In the genomic region with DNA sequence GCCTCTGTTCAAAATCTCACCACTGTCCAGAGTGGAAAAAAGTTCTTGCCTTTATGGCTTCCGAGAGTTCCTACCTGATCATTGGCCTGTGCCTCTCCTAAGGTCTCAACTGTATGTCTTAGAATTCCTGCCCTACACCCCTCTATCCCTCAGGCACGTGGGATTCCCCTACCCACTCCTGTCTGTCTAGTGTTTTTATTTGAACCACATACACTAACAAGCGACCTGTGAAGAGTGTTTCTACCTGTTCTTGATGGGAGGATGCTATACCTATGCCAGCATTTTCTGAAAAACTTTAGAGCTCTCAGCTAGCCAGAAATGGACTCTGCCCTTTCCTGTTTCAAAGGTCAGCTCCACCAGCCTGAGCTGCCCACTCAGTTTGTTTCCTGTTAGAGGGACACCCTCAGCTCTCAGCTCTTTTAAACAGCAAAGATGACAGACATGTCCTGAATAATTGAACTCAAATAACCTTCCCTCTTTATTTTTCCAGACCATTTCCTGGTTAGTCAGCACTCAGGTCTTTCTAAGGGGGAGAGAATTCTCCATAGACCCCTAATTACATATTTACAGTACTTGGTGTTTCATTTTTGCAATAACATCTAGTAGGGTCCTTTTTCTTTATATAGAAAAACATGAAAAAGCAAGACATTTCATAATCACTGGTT, we compare ENCODE assay signal across 11 cellular contexts.
DNase-seq lines count a peak whose midpoint lies in the region; ATAC-seq and TF ChIP-seq lines count a peak whose summit lies in the region.
"Had no signal": no experiment of that assay in that cellular context is flagged by ENCODE, and none has a peak within 500 bp of the region (broad histone marks: within the 10 kb centered on the region; RNA-seq: fewer than 3 reads in every experiment).

No MANE protein-coding gene starts in this region.

- no peaks in the 10 kb centered on the region for H4K20me1 ChIP-seq in SK-N-SH (ENCODE audit: insufficient read depth)

- no peaks in the 10 kb centered on the region; the same call in 1 of the 2 replicates for H3K79me2 ChIP-seq in SK-N-SH (ENCODE audit: insufficient read depth)

- peaks cover 14% of the 10 kb centered on the region for H3F3A ChIP-seq in SK-N-SH (replicated peaks; ENCODE audit: insufficient read depth)

- no peak overlapping the region; the same call in 1 of the 2 replicates for H2AFZ ChIP-seq in SK-N-SH (ENCODE audit: low read depth)

- DNase-seq in DMS53 treated with DMSO at 0.1 percent for 48 hours (lab: John Stamatoyannopoulos, UW; ENCODE audit: unreplicated experiment) (peak; percentile 75), SK-N-SH (no peak), kidney glomerular epithelial cell (lab: John Stamatoyannopoulos, UW) (peak; percentile 48), SHP77 (lab: John Stamatoyannopoulos, UW) (no peak), posterior vena cava (ENCODE audit: low spot score) (no peak), DMS114 treated with DMSO at 0.1 percent for 48 hours (lab: John Stamatoyannopoulos, UW; ENCODE audit: unreplicated experiment) (no peak)
- DNase-seq: anterior cingulate cortex, COR-L47, NCI-H526 had no signal

- peak overlapping the region; percentile 31; the same call in 1 of the 2 replicates for H3K9ac ChIP-seq in SK-N-SH
- H3K9ac ChIP-seq in skeletal muscle satellite cell (ENCODE audit: low read depth, low read length), result peak overlapping the region; percentile 15

- peak overlapping the region; percentile 31 to 66 for H3K27ac ChIP-seq in SK-N-SH (ENCODE audit: low read depth in 2 of 2, low read length in 1 of 2)

- POLR2A ChIA-PET in SK-N-SH (lab: Yijun Ruan, JAX), result interaction anchor here (1.0 kb wide), 1 partner anchor 22 kb away, joined by 4 read pairs; no protein-coding TSS in a partner anchor

- peaks cover 21 to 50% of the 10 kb centered on the region in 2 experiments; a peak in 3 of 4 replicates for H3K4me1 ChIP-seq in SK-N-SH (ENCODE audit: control insufficient read depth in 1 of 2, insufficient read depth in 2 of 2, low read depth in 1 of 2, low read length in 1 of 2)
- H3K4me1 ChIP-seq in skeletal muscle satellite cell (ENCODE audit: control insufficient read depth, insufficient read depth, low read length), result peaks cover 68% of the 10 kb centered on the region

- TF ChIP-seq CTCF in SK-N-SH (IDR thresholded peaks at IDR 0.05), result no peak

- WGBS in SK-N-SH (ENCODE audit: low lambda C conversion rate), result 54% methylated on average over 3 of the region's 3 CpGs

- TF ChIP-seq RAD21 in SK-N-SH (IDR thresholded peaks at IDR 0.05; ENCODE audit: low read length), result no peak

- H3K9me3 ChIP-seq in SK-N-SH (no peaks in the 10 kb centered on the region), skeletal muscle satellite cell (replicated peaks; ENCODE audit: low read length) (no peaks in the 10 kb centered on the region)

- no peaks in the 10 kb centered on the region for H3K9me2 ChIP-seq in SK-N-SH

- no peak for ATAC-seq in HG03280 (IDR thresholded peaks at IDR 0.05; ENCODE audit: unreplicated experiment)

- H3K36me3 ChIP-seq in SK-N-SH (replicated peaks in 1 of 2; ENCODE audit: control insufficient read depth in 1 of 2, insufficient read depth in 2 of 2, low read length in 1 of 2) (no peaks in the 10 kb centered on the region), skeletal muscle satellite cell (ENCODE audit: insufficient read depth, low read length) (peaks cover 3% of the 10 kb centered on the region)

- intact Hi-C loops in posterior vena cava (cut with DNase I), result loop anchor here in 1 of 2 donors (10.0 kb wide), 1 partner anchor 1283 kb away; no protein-coding TSS in a partner anchor

- CTCF ChIA-PET in SK-N-SH (lab: Yijun Ruan, JAX), result no interaction called here

- TF ChIP-seq EP300 in SK-N-SH (IDR thresholded peaks at IDR 0.05; ENCODE audit: borderline replicate concordance in 1 of 2, low read depth in 1 of 2, low read length in 1 of 2), result no peak

- H3K4me2 ChIP-seq in SK-N-SH, result peak overlapping the region; percentile 69
- peak overlapping the region; percentile 42 for H3K4me2 ChIP-seq in skeletal muscle satellite cell (ENCODE audit: low read length)

- no peak overlapping the region for H3K4me3 ChIP-seq in SK-N-SH (ENCODE audit: low read depth in 2 of 2, low read length in 1 of 2)
- peak overlapping the region; percentile 7 for H3K4me3 ChIP-seq in skeletal muscle satellite cell (ENCODE audit: low read length)

- H3K27me3 ChIP-seq in SK-N-SH (ENCODE audit: insufficient read depth) (no peaks in the 10 kb centered on the region), skeletal muscle satellite cell (ENCODE audit: control insufficient read depth, insufficient read depth, low read length) (no peaks in the 10 kb centered on the region)

TF ChIP-seq in SK-N-SH, 30 proteins besides CTCF, POLR2A, EP300 and RAD21:
- TF ChIP-seq TEAD4 (IDR thresholded peaks at IDR 0.05; ENCODE audit: borderline replicate concordance, insufficient read depth), result no peak
- TF ChIP-seq RFX5 (IDR thresholded peaks at IDR 0.05; ENCODE audit: low read length), result no peak
- no peak for TF ChIP-seq POLR2AphosphoS5 (IDR thresholded peaks at IDR 0.05; ENCODE audit: low read depth, low read length)
- TF ChIP-seq, protein P1, sequence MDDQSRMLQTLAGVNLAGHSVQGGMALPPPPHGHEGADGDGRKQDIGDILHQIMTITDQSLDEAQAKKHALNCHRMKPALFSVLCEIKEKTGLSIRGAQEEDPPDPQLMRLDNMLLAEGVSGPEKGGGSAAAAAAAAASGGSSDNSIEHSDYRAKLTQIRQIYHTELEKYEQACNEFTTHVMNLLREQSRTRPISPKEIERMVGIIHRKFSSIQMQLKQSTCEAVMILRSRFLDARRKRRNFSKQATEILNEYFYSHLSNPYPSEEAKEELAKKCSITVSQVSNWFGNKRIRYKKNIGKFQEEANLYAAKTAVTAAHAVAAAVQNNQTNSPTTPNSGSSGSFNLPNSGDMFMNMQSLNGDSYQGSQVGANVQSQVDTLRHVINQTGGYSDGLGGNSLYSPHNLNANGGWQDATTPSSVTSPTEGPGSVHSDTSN (IDR thresholded peaks at IDR 0.05), result peak; percentile 32; the same call in 1 of the 2 replicates
- no peak for TF ChIP-seq FOXJ3 (CRISPR knock-in tag; IDR thresholded peaks at IDR 0.05)
- no peak for TF ChIP-seq SMC3 (IDR thresholded peaks at IDR 0.05; ENCODE audit: low read depth, low read length)
- TF ChIP-seq RXRA (IDR thresholded peaks at IDR 0.05; ENCODE audit: borderline replicate concordance, low read depth), result 0 out of 2 replicates have a peak, but pooled peaks have one; percentile 41
- no peak for TF ChIP-seq FOSL2 (IDR thresholded peaks at IDR 0.05; ENCODE audit: borderline replicate concordance, low read depth)
- TF ChIP-seq TAF1 (IDR thresholded peaks at IDR 0.05; ENCODE audit: borderline replicate concordance, low read depth, low read length), result no peak
- TF ChIP-seq RCOR1 (IDR thresholded peaks at IDR 0.05; ENCODE audit: low read length), result no peak
- TF ChIP-seq, protein P2, sequence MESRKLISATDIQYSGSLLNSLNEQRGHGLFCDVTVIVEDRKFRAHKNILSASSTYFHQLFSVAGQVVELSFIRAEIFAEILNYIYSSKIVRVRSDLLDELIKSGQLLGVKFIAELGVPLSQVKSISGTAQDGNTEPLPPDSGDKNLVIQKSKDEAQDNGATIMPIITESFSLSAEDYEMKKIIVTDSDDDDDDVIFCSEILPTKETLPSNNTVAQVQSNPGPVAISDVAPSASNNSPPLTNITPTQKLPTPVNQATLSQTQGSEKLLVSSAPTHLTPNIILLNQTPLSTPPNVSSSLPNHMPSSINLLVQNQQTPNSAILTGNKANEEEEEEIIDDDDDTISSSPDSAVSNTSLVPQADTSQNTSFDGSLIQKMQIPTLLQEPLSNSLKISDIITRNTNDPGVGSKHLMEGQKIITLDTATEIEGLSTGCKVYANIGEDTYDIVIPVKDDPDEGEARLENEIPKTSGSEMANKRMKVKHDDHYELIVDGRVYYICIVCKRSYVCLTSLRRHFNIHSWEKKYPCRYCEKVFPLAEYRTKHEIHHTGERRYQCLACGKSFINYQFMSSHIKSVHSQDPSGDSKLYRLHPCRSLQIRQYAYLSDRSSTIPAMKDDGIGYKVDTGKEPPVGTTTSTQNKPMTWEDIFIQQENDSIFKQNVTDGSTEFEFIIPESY (IDR thresholded peaks at IDR 0.05; ENCODE audit: borderline replicate concordance, low read depth), result no peak
- no peak for TF ChIP-seq SIN3A (IDR thresholded peaks at IDR 0.05; ENCODE audit: borderline replicate concordance, low read depth, low read length)
- TF ChIP-seq, protein P3, sequence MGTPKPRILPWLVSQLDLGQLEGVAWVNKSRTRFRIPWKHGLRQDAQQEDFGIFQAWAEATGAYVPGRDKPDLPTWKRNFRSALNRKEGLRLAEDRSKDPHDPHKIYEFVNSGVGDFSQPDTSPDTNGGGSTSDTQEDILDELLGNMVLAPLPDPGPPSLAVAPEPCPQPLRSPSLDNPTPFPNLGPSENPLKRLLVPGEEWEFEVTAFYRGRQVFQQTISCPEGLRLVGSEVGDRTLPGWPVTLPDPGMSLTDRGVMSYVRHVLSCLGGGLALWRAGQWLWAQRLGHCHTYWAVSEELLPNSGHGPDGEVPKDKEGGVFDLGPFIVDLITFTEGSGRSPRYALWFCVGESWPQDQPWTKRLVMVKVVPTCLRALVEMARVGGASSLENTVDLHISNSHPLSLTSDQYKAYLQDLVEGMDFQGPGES (IDR thresholded peaks at IDR 0.05; ENCODE audit: low read depth, low read length), result no peak

Comparison
In these comparisons a context has a peak if more than half of its experiments do, and no peak if none do; other contexts are left out.
1. DNase-seq: peak in DMS53 treated with DMSO at 0.1 percent for 48 hours (single experiment) and kidney glomerular epithelial cell (single experiment); none in SK-N-SH (single experiment), SHP77 (0 of 2), posterior vena cava (single experiment) and DMS114 treated with DMSO at 0.1 percent for 48 hours (single experiment).